Comparison of ENCODE assay signal across 9 cellular contexts in genomic region chr12:116879509-116880212, GRCh38. TPM values are rescaled to one million over a fixed set of nuclear protein-coding genes. Genes with fewer than 3 reads are reported as not detected.
DNase-seq lines count a peak whose midpoint lies in the region; ATAC-seq and TF ChIP-seq lines count a peak whose summit lies in the region.
"Had no signal": no experiment of that assay in that cellular context is flagged by ENCODE, and none has a peak within 500 bp of the region (broad histone marks: within the 10 kb centered on the region; RNA-seq: fewer than 3 reads in every experiment).

No MANE protein-coding gene starts in this region.

- H3K9me3 ChIP-seq in BLaER1 (peaks cover 5% of the 10 kb centered on the region), H9 (ENCODE audit: control insufficient read depth, low read depth, low read length) (no peaks in the 10 kb centered on the region)

- H4K91ac ChIP-seq in H9 (ENCODE audit: insufficient read length, low read depth, low read length), result no peak overlapping the region

- H2BK5ac ChIP-seq in H9 (ENCODE audit: insufficient read length, low read length), result no peak overlapping the region

- ATAC-seq in activated naive CD8-positive, alpha-beta T cell treated with anti-CD3 and anti-CD28 coated beads, Interleukin-2, amount 10 ng/mL, durations not matched to agents 7 days and 5 days (ENCODE audit: low read depth), result peak; percentile 37
- no peak for ATAC-seq in GM21576 (IDR thresholded peaks at IDR 0.05; ENCODE audit: unreplicated experiment)
- ATAC-seq in HG03432 (IDR thresholded peaks at IDR 0.05; ENCODE audit: unreplicated experiment), result no peak
- ATAC-seq in HG02588 (IDR thresholded peaks at IDR 0.05; ENCODE audit: unreplicated experiment), result no peak

- H3K4me3 Mint-ChIP-seq in H9 (peak overlapping the region; percentile 73 to 90), mesothelial cell of epicardium (peak overlapping the region; percentile 82)
- peak overlapping the region; percentile 84 for H3K4me3 Mint-ChIP-seq in activated naive CD8-positive, alpha-beta T cell treated with anti-CD3 and anti-CD28 coated beads, Interleukin-2, amount 10 ng/mL, durations not matched to agents 7 days and 5 days

- H3K14ac ChIP-seq in H9 (ENCODE audit: insufficient read depth, low read length), result no peak overlapping the region

- H2AK5ac ChIP-seq in H9 (ENCODE audit: insufficient read length, low read length), result no peak overlapping the region

- no peak overlapping the region for H3K23ac ChIP-seq in H9 (ENCODE audit: insufficient read length, low read depth, low read length)

- DNase-seq in H9 (peak; percentile 39), mesothelial cell of epicardium (ENCODE audit: low spot score in 2 of 2, unreplicated experiment in 2 of 2) (no peak), NOMO-1 treated with DMSO at 0.1 percent for 48 hours (lab: John Stamatoyannopoulos, UW; ENCODE audit: unreplicated experiment) (no peak)
- peak; percentile 48 for DNase-seq in activated naive CD8-positive, alpha-beta T cell treated with anti-CD3 and anti-CD28 coated beads, Interleukin-2, amount 10 ng/mL, durations not matched to agents 7 days and 5 days

- POLR2A ChIA-PET in activated naive CD8-positive, alpha-beta T cell treated with anti-CD3 and anti-CD28 coated beads, Interleukin-2, amount 10 ng/mL, durations not matched to agents 7 days and 5 days (lab: Charles Lee), result interaction anchor here (0.8 kb wide), 1 partner anchor 61 kb away, joined by 3 read pairs; no protein-coding TSS in a partner anchor

- TF ChIP-seq CTCF in H9 (conservative IDR thresholded peaks at IDR 0.05), result no peak
- TF ChIP-seq CTCF in mesothelial cell of epicardium (IDR thresholded peaks at IDR 0.05; ENCODE audit: unreplicated experiment), result no peak

- no peak overlapping the region for H2BK20ac ChIP-seq in H9 (ENCODE audit: low read depth, low read length, poor library complexity, severe bottlenecking)

- H3K4me2 ChIP-seq in BLaER1 (peak overlapping the region; percentile 92), H9 (ENCODE audit: insufficient read depth, insufficient read length, low read length) (peak overlapping the region; percentile 59)

- no peak overlapping the region for H4K8ac ChIP-seq in H9 (replicated peaks; ENCODE audit: insufficient read length, low read depth, low read length)

- H3K9me3 Mint-ChIP-seq in H9 (peaks cover 2% of the 10 kb centered on the region in 2 experiments; a peak in 3 of 5 replicates), mesothelial cell of epicardium (peaks cover 2% of the 10 kb centered on the region)
- H3K9me3 Mint-ChIP-seq in activated naive CD8-positive, alpha-beta T cell treated with anti-CD3 and anti-CD28 coated beads, Interleukin-2, amount 10 ng/mL, durations not matched to agents 7 days and 5 days, result no peaks in the 10 kb centered on the region

- H3K79me1 ChIP-seq in H9 (ENCODE audit: insufficient read depth, low read depth, low read length, poor library complexity, severe bottlenecking), result no peaks in the 10 kb centered on the region

- no peak overlapping the region for H3T11ph ChIP-seq in H9 (ENCODE audit: low read length)

- no peak overlapping the region for H2BK120ac ChIP-seq in H9 (ENCODE audit: low read depth, low read length, poor library complexity, severe bottlenecking)

- H3K27me3 Mint-ChIP-seq in H9 (ENCODE audit: low read depth) (peaks cover 96% of the 10 kb centered on the region), mesothelial cell of epicardium (ENCODE audit: low read depth) (peaks cover 86% of the 10 kb centered on the region)
- peaks cover 85% of the 10 kb centered on the region for H3K27me3 Mint-ChIP-seq in activated naive CD8-positive, alpha-beta T cell treated with anti-CD3 and anti-CD28 coated beads, Interleukin-2, amount 10 ng/mL, durations not matched to agents 7 days and 5 days

- H3K4me1 Mint-ChIP-seq in H9, result peaks cover 46 to 54% of the 10 kb centered on the region in 2 experiments
- peaks cover 28% of the 10 kb centered on the region for H3K4me1 Mint-ChIP-seq in activated naive CD8-positive, alpha-beta T cell treated with anti-CD3 and anti-CD28 coated beads, Interleukin-2, amount 10 ng/mL, durations not matched to agents 7 days and 5 days
- H3K4me1 Mint-ChIP-seq in mesothelial cell of epicardium, result peaks cover 41% of the 10 kb centered on the region

- H4K20me1 ChIP-seq in BLaER1, result peaks cover 45% of the 10 kb centered on the region
- H4K20me1 ChIP-seq in H9 (ENCODE audit: control insufficient read depth, insufficient read depth, insufficient read length), result no peaks in the 10 kb centered on the region

- H3K23me2 ChIP-seq in H9 (ENCODE audit: insufficient read length, low read depth, low read length, poor library complexity, severe bottlenecking), result peaks cover 22% of the 10 kb centered on the region

- no peaks in the 10 kb centered on the region for H3K36me3 ChIP-seq in BLaER1

- WGBS in H9 (ENCODE audit: extremely low coverage, insufficient read length, low lambda C conversion rate), result no CpG with 5 or more reads among the region's 52 CpGs

- H2BK15ac ChIP-seq in H9 (ENCODE audit: low read depth, low read length), result no peak overlapping the region

- H3K9ac ChIP-seq in BLaER1, result no peak overlapping the region
- no peak overlapping the region for H3K9ac ChIP-seq in H9 (ENCODE audit: extremely low read depth, insufficient read length, low read length)

- no peaks in the 10 kb centered on the region for H3K79me2 ChIP-seq in H9 (ENCODE audit: insufficient read depth, low read length)

- H3K27ac Mint-ChIP-seq in H9 (no peak overlapping the region), mesothelial cell of epicardium (no peak overlapping the region)
- no peak overlapping the region for H3K27ac Mint-ChIP-seq in activated naive CD8-positive, alpha-beta T cell treated with anti-CD3 and anti-CD28 coated beads, Interleukin-2, amount 10 ng/mL, durations not matched to agents 7 days and 5 days

- no peak overlapping the region for H3K18ac ChIP-seq in H9 (ENCODE audit: insufficient read length, low read depth, low read length)

- peaks cover 2% of the 10 kb centered on the region in 3 experiments; a peak in 3 of 7 replicates for H3K36me3 Mint-ChIP-seq in H9 (ENCODE audit: insufficient read depth in 1 of 3, low read depth in 3 of 3)
- no peaks in the 10 kb centered on the region for H3K36me3 Mint-ChIP-seq in activated naive CD8-positive, alpha-beta T cell treated with anti-CD3 and anti-CD28 coated beads, Interleukin-2, amount 10 ng/mL, durations not matched to agents 7 days and 5 days
- peaks cover 2% of the 10 kb centered on the region for H3K36me3 Mint-ChIP-seq in mesothelial cell of epicardium

- H2BK12ac ChIP-seq in H9 (ENCODE audit: insufficient read length, low read depth, low read length), result no peak overlapping the region

- H3K27me3 ChIP-seq in BLaER1 (peaks cover 85% of the 10 kb centered on the region), H9 (ENCODE audit: insufficient read depth, low read length) (peaks cover 47% of the 10 kb centered on the region)

- H3K4me3 ChIP-seq in BLaER1, result peak overlapping the region; percentile 68

- H3K4me1 ChIP-seq in BLaER1 (peaks cover 36% of the 10 kb centered on the region), H9 (ENCODE audit: insufficient read depth, low read length) (no peaks in the 10 kb centered on the region)

- H4K5ac ChIP-seq in H9 (ENCODE audit: insufficient read length, low read depth, low read length), result no peak overlapping the region

- H2AFZ ChIP-seq in H9 (ENCODE audit: low read length), result no peak overlapping the region

- no peak overlapping the region for H3K27ac ChIP-seq in BLaER1
- H3K27ac ChIP-seq in H9 (ENCODE audit: insufficient read length, low read depth, low read length), result no peak overlapping the region

- no peak overlapping the region for H3K4ac ChIP-seq in H9 (ENCODE audit: low read depth, low read length)

- H3K56ac ChIP-seq in H9 (ENCODE audit: insufficient read length, low read depth, low read length), result no peak overlapping the region

RNA-seq across cellular contexts. Expression of gene HRK, which starts 1.6 kb away (rescaled TPM):
- 2.5 and 2.6 TPM in 2 replicates for total RNA-seq in H9 (2021)
- total RNA-seq in activated naive CD8-positive, alpha-beta T cell treated with anti-CD3 and anti-CD28 coated beads, Interleukin-2, amount 10 ng/mL, durations not matched to agents 7 days and 5 days, result not detected
- total RNA-seq in mesothelial cell of epicardium, result 3.5 to 4.4 TPM (median 4.3 TPM) in 3 replicates
- total RNA-seq: glomerular endothelial cell had no signal

RNA-seq across cellular contexts. Expression of gene FBXW8, which starts 31.1 kb away (rescaled TPM):
- total RNA-seq in H9 (2021), result 14.9 and 15.3 TPM in 2 replicates
- 10 to 100 TPM; 12.0 to 14.1 TPM for total RNA-seq in activated naive CD8-positive, alpha-beta T cell treated with anti-CD3 and anti-CD28 coated beads, Interleukin-2, amount 10 ng/mL, durations not matched to agents 7 days and 5 days
- total RNA-seq in mesothelial cell of epicardium, result 38.1 to 40.1 TPM (median 40.0 TPM) in 3 replicates

Comparison
In these comparisons a context has a peak if more than half of its experiments do, and no peak if none do; other contexts are left out.
1. DNase-seq: peak in H9 (single experiment) and activated naive CD8-positive, alpha-beta T cell treated with anti-CD3 and anti-CD28 coated beads, Interleukin-2, amount 10 ng/mL, durations not matched to agents 7 days and 5 days (single experiment); none in mesothelial cell of epicardium (0 of 2) and NOMO-1 treated with DMSO at 0.1 percent for 48 hours (single experiment).
2. Peak in every context shown above with its lines, with median percentiles within 50 percentile points of each other: H3K4me3 Mint-ChIP-seq.